In genomic region chr6:35733633-35734032, GRCh38 we compare ENCODE assay signal across 16 cellular contexts. TPM values are rescaled to one million over a fixed set of nuclear protein-coding genes. Genes with fewer than 3 reads are reported as not detected.
DNase-seq lines count a peak whose midpoint lies in the region; ATAC-seq and TF ChIP-seq lines count a peak whose summit lies in the region.
"Had no signal": no experiment of that assay in that cellular context is flagged by ENCODE, and none has a peak within 500 bp of the region (broad histone marks: within the 10 kb centered on the region; RNA-seq: fewer than 3 reads in every experiment).

No MANE protein-coding gene starts in this region.

- TF ChIP-seq CTCF in lower lobe of right lung (IDR thresholded peaks at IDR 0.05) (no peak), thoracic aorta (IDR thresholded peaks at IDR 0.05) (no peak)

- H3K36me3 ChIP-seq in lower lobe of right lung (no peaks in the 10 kb centered on the region), thoracic aorta (no peaks in the 10 kb centered on the region)

- no peaks in the 10 kb centered on the region for H3K9me3 Mint-ChIP-seq in activated CD4-positive, alpha-beta T cell treated with anti-CD3 and anti-CD28 coated beads for 36 hours (ENCODE audit: low read depth)
- H3K9me3 Mint-ChIP-seq: WTC11 had no signal

- H3K27me3 ChIP-seq in lower lobe of right lung (ENCODE audit: low read depth) (no peaks in the 10 kb centered on the region), thoracic aorta (replicated peaks; ENCODE audit: insufficient read depth) (no peaks in the 10 kb centered on the region)

- ATAC-seq in activated CD4-positive, alpha-beta T cell treated with anti-CD3 and anti-CD28 coated beads for 36 hours = no peak
- ATAC-seq in T-helper 17 cell (no peak), lower lobe of right lung (no peak), thoracic aorta (ENCODE audit: insufficient number of reproducible peaks, low FRiP score, low read depth) (no peak)
- ATAC-seq: HCT116, sciatic nerve, WTC11 had no signal

- H3K27ac ChIP-seq in lower lobe of right lung (peak overlapping the region; percentile 98), thoracic aorta (peak overlapping the region; percentile 100)
- H3K27ac ChIP-seq: SK-N-MC had no signal

- CTCF ChIA-PET in activated CD4-positive, alpha-beta T cell treated with anti-CD3 and anti-CD28 coated beads for 36 hours (lab: Charles Lee) = interaction anchor here (0.7 to 7.1 kb wide), 14 partner anchors 15 to 152 kb away, joined by 3 to 178 read pairs (median 4); no protein-coding TSS in a partner anchor

- intact Hi-C loops in activated CD4-positive, alpha-beta T cell treated with anti-CD3 and anti-CD28 coated beads for 36 hours (cut with DNase I, micrococcal nuclease) = loop anchor here (2.0 to 5.0 kb wide), 9 partner anchors 15 to 709 kb away; partner anchors contain the start of genes BRPF3 (in 1 of the 2), FANCE (in 1 of the 2), KCTD20 (in 1 of the 2) and PXT1 (in 1 of the 2)
- intact Hi-C loops in lower lobe of right lung (cut with DNase I) = no loop called here

- H3K4me3 ChIP-seq in lower lobe of right lung = no peak overlapping the region
- H3K4me3 ChIP-seq in thoracic aorta = no peak overlapping the region
- H3K4me3 ChIP-seq: SK-N-MC had no signal

- H3K9me3 ChIP-seq in T-helper 17 cell (ENCODE audit: control insufficient read depth, low read length, poor library complexity, severe bottlenecking) (no peaks in the 10 kb centered on the region), lower lobe of right lung (no peaks in the 10 kb centered on the region), thoracic aorta (no peaks in the 10 kb centered on the region)

- H3K4me1 ChIP-seq in lower lobe of right lung (peaks cover 57% of the 10 kb centered on the region), thoracic aorta (ENCODE audit: control insufficient read depth in 1 of 2, low read depth in 2 of 2) (peaks cover 40 to 69% of the 10 kb centered on the region in 2 donors)

- peak overlapping the region; percentile 95 for H3K27ac Mint-ChIP-seq in activated CD4-positive, alpha-beta T cell treated with anti-CD3 and anti-CD28 coated beads for 36 hours
- peak overlapping the region; percentile 67 for H3K27ac Mint-ChIP-seq in T-helper 17 cell

- no peak overlapping the region for H3K4me3 Mint-ChIP-seq in activated CD4-positive, alpha-beta T cell treated with anti-CD3 and anti-CD28 coated beads for 36 hours
- H3K4me3 Mint-ChIP-seq in T-helper 17 cell = no peak overlapping the region
- H3K4me3 Mint-ChIP-seq: WTC11 had no signal

- H3K27me3 Mint-ChIP-seq in activated CD4-positive, alpha-beta T cell treated with anti-CD3 and anti-CD28 coated beads for 36 hours = no peaks in the 10 kb centered on the region
- no peaks in the 10 kb centered on the region for H3K27me3 Mint-ChIP-seq in T-helper 17 cell

- no peaks in the 10 kb centered on the region for H3K36me3 Mint-ChIP-seq in activated CD4-positive, alpha-beta T cell treated with anti-CD3 and anti-CD28 coated beads for 36 hours (ENCODE audit: low read depth)
- no peaks in the 10 kb centered on the region for H3K36me3 Mint-ChIP-seq in T-helper 17 cell (ENCODE audit: low read depth)
- H3K36me3 Mint-ChIP-seq: WTC11 had no signal

- peaks cover 79% of the 10 kb centered on the region for H3K4me1 Mint-ChIP-seq in activated CD4-positive, alpha-beta T cell treated with anti-CD3 and anti-CD28 coated beads for 36 hours
- peaks cover 47% of the 10 kb centered on the region for H3K4me1 Mint-ChIP-seq in T-helper 17 cell

- POLR2A ChIA-PET in activated CD4-positive, alpha-beta T cell treated with anti-CD3 and anti-CD28 coated beads for 36 hours (lab: Charles Lee) = interaction anchor here (0.6 to 0.9 kb wide), 4 partner anchors 47 to 252 kb away, joined by 3 to 4 read pairs (median 3); no protein-coding TSS in a partner anchor

- DNase-seq in activated CD4-positive, alpha-beta T cell treated with anti-CD3 and anti-CD28 coated beads for 36 hours = no peak
- DNase-seq in activated CD4-positive, alpha-beta T cell treated with anti-CD3 and anti-CD28 coated beads for 1 hour = no peak
- no peak for DNase-seq in T-helper 17 cell
- no peak for DNase-seq in lower lobe of right lung
- DNase-seq in thoracic aorta (ENCODE audit: low spot score) = no peak
- DNase-seq in NAMALWA (ENCODE audit: low spot score) = no peak
- no peak for DNase-seq in HUDEP-2 (lab: John Stamatoyannopoulos, UW; ENCODE audit: unreplicated experiment in 76 of 76)
- no peak for DNase-seq in NCI-H2227 (lab: John Stamatoyannopoulos, UW; ENCODE audit: unreplicated experiment)
- DNase-seq: EL, NCI-H1092 treated with DMSO at 0.1 percent for 48 hours, NCI-H526 treated with DMSO at 0.1 percent for 48 hours had no signal

RNA-seq across cellular contexts. Expression of gene ARMC12, which starts 3.2 kb away (rescaled TPM):
- 1 to 10 TPM; 1.3 to 3.0 TPM for total RNA-seq in activated CD4-positive, alpha-beta T cell treated with anti-CD3 and anti-CD28 coated beads for 36 hours
- total RNA-seq in T-helper 17 cell (1 to 10 TPM in 1 of 2 donors, under 1 TPM in 1; 0.78 to 1.2 TPM), lower lobe of right lung (not detected), thoracic aorta (not detected)
- total RNA-seq: HT-29 had no signal

RNA-seq across cellular contexts. Expression of gene CLPSL2, which starts 42.8 kb away (rescaled TPM):
- not detected for total RNA-seq in activated CD4-positive, alpha-beta T cell treated with anti-CD3 and anti-CD28 coated beads for 36 hours
- not detected for total RNA-seq in T-helper 17 cell
- not detected for total RNA-seq in lower lobe of right lung
- not detected for total RNA-seq in thoracic aorta
- total RNA-seq: HT-29, sciatic nerve had no signal

RNA-seq across cellular contexts. Expression of gene FKBP5, which starts 44.9 kb away (rescaled TPM):
- total RNA-seq in activated CD4-positive, alpha-beta T cell treated with anti-CD3 and anti-CD28 coated beads for 36 hours = 100 to 1,000 TPM; 140 to 141 TPM
- total RNA-seq in T-helper 17 cell = 10 to 100 TPM; 53.3 to 60.8 TPM
- 128 TPM for total RNA-seq in lower lobe of right lung
- total RNA-seq in thoracic aorta = 100 to 1,000 TPM; 156 to 271 TPM

RNA-seq across cellular contexts. Expression of gene CLPSL1, which starts 47.2 kb away (rescaled TPM):
- total RNA-seq in activated CD4-positive, alpha-beta T cell treated with anti-CD3 and anti-CD28 coated beads for 36 hours = not detected
- total RNA-seq in T-helper 17 cell (not detected), lower lobe of right lung (not detected), thoracic aorta (not detected)
- total RNA-seq: HT-29, sciatic nerve had no signal
